Comparison of ENCODE assay signal across 8 cellular contexts in the genomic region with DNA sequence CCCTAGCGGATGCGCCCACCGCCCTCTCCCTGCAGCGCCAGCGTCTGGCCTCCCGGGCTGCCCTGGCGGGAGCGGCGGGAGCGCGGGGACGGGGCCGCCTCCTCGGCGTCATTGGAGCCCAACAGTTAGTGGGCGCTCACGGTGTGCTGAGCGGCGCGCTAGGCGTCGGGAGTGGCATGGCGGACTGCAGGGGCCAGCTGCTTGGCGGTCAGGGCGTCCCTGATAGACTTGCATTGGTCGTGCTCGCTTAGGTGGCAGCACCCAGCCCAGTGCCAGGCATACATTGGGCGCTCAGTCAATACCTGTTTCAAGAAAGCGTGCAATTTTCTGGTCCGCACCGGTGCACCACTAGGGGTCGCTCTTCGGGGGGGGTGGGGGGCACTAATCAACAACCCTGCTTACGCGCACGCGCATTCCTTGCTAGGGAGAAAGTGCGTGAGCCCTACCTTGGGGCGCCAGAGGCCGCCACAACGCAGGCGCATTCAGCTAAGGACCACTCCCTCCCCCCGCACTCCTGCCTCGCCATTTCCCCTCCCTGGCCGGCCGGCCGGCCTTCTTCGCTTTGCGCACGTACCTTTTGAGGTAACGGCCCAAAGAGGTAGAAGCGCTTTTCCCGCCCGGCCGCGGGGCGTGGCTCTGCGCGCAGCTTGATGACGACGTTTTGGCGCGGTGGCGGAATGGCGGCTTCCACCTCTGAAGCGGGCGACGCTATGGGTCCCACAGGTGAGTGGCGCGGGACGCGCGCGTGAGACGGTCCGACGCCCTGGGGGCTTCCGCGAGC. TPM values are rescaled to one million over a fixed set of nuclear protein-coding genes. Genes with fewer than 3 reads are reported as not detected.
DNase-seq lines count a peak whose midpoint lies in the region; ATAC-seq, FAIRE-seq and TF ChIP-seq lines count a peak whose summit lies in the region.

No MANE protein-coding gene starts in this region.

- no peaks in the 10 kb centered on the region for H3K9me3 Mint-ChIP-seq in activated T-helper 2 cell treated with anti-CD3 and anti-CD28 coated beads, Interferon-gamma antibody, Interleukin-2, Interleukin-4, amounts not matched to agents 10 μg/mL and 5 μg/mL and 100 μg/mL, durations not matched to agents 14 hours and 24 hours and 36 hours
- no peaks in the 10 kb centered on the region for H3K9me3 Mint-ChIP-seq in natural killer cell treated with Interleukin-12 subunit alpha and Interleukin-12 subunit beta and Interleukin-15 and Interleukin-18, amount 100 ng/mL, for 72 hours

- H3K4me1 Mint-ChIP-seq in activated T-helper 2 cell treated with anti-CD3 and anti-CD28 coated beads, Interferon-gamma antibody, Interleukin-2, Interleukin-4, amounts not matched to agents 10 μg/mL and 5 μg/mL and 100 μg/mL, durations not matched to agents 14 hours and 24 hours and 36 hours (ENCODE audit: low read depth): peaks cover 21% of the 10 kb centered on the region
- H3K4me1 Mint-ChIP-seq in natural killer cell treated with Interleukin-12 subunit alpha and Interleukin-12 subunit beta and Interleukin-15 and Interleukin-18, amount 100 ng/mL, for 72 hours (ENCODE audit: low read depth in 2 of 2): peaks cover 23 to 33% of the 10 kb centered on the region in 2 donors

- H3K4me3 ChIP-seq in LNCaP clone FGC (ENCODE audit: low read depth, low read length) (peak overlapping the region; percentile 97), fibroblast of pulmonary artery (replicated peaks; ENCODE audit: low read depth, low read length) (peak overlapping the region; percentile 88)

- peak; percentile 38; the same call in 1 of the 2 replicates for TF ChIP-seq POLR2A in H54 (IDR thresholded peaks at IDR 0.05; ENCODE audit: low read depth, low read length)

- FAIRE-seq in H54 (lab: Jason Lieb, UNC): no peak

- peak overlapping the region; percentile 99 for H3K4me3 Mint-ChIP-seq in activated T-helper 2 cell treated with anti-CD3 and anti-CD28 coated beads, Interferon-gamma antibody, Interleukin-2, Interleukin-4, amounts not matched to agents 10 μg/mL and 5 μg/mL and 100 μg/mL, durations not matched to agents 14 hours and 24 hours and 36 hours (ENCODE audit: low read depth)
- H3K4me3 Mint-ChIP-seq in natural killer cell treated with Interleukin-12 subunit alpha and Interleukin-12 subunit beta and Interleukin-15 and Interleukin-18, amount 100 ng/mL, for 72 hours: peak overlapping the region; percentile 99

- intact Hi-C loops in activated T-helper 2 cell treated with anti-CD3 and anti-CD28 coated beads, Interferon-gamma antibody, Interleukin-2, Interleukin-4, amounts not matched to agents 10 μg/mL and 5 μg/mL and 100 μg/mL, durations not matched to agents 14 hours and 24 hours and 36 hours (cut with micrococcal nuclease): loop anchor here (1.0 to 5.0 kb wide), 5 partner anchors 35 to 1310 kb away; partner anchors contain the start of genes CCDC74A, IMP4, MZT2B and SMPD4

- DNase-seq in G401 (ENCODE audit: low spot score) (peak; percentile 97), H54 (ENCODE audit: insufficient read length, low spot score) (peak; percentile 90), LNCaP clone FGC (ENCODE audit: low read depth) (peak; percentile 89), RPMI8226 (peak; percentile 98), fibroblast of pulmonary artery (ENCODE audit: low read depth) (peak; percentile 93)
- DNase-seq in activated T-helper 2 cell treated with anti-CD3 and anti-CD28 coated beads, Interferon-gamma antibody, Interleukin-2, Interleukin-4, amounts not matched to agents 10 μg/mL and 5 μg/mL and 100 μg/mL, durations not matched to agents 14 hours and 24 hours and 36 hours (ENCODE audit: low spot score): peak; percentile 90
- DNase-seq in natural killer cell treated with Interleukin-12 subunit alpha and Interleukin-12 subunit beta and Interleukin-15 and Interleukin-18, amount 100 ng/mL, for 72 hours (ENCODE audit: low spot score): peak; percentile 96
- peak; percentile 94 for DNase-seq in stimulated activated naive CD4-positive, alpha-beta T cell treated with Interleukin-2 at 50 U/mL for 16 hours (lab: John Stamatoyannopoulos, UW)

- peak; percentile 83 to 92 for ATAC-seq in natural killer cell treated with Interleukin-12 subunit alpha and Interleukin-12 subunit beta and Interleukin-15 and Interleukin-18, amount 100 ng/mL, for 72 hours

- peak overlapping the region; percentile 98 for H3K27ac Mint-ChIP-seq in activated T-helper 2 cell treated with anti-CD3 and anti-CD28 coated beads, Interferon-gamma antibody, Interleukin-2, Interleukin-4, amounts not matched to agents 10 μg/mL and 5 μg/mL and 100 μg/mL, durations not matched to agents 14 hours and 24 hours and 36 hours
- H3K27ac Mint-ChIP-seq in natural killer cell treated with Interleukin-12 subunit alpha and Interleukin-12 subunit beta and Interleukin-15 and Interleukin-18, amount 100 ng/mL, for 72 hours: peak overlapping the region; percentile 96 to 98

- H3K27me3 Mint-ChIP-seq in activated T-helper 2 cell treated with anti-CD3 and anti-CD28 coated beads, Interferon-gamma antibody, Interleukin-2, Interleukin-4, amounts not matched to agents 10 μg/mL and 5 μg/mL and 100 μg/mL, durations not matched to agents 14 hours and 24 hours and 36 hours (ENCODE audit: low read depth): no peaks in the 10 kb centered on the region
- no peaks in the 10 kb centered on the region for H3K27me3 Mint-ChIP-seq in natural killer cell treated with Interleukin-12 subunit alpha and Interleukin-12 subunit beta and Interleukin-15 and Interleukin-18, amount 100 ng/mL, for 72 hours

- H3K36me3 Mint-ChIP-seq in activated T-helper 2 cell treated with anti-CD3 and anti-CD28 coated beads, Interferon-gamma antibody, Interleukin-2, Interleukin-4, amounts not matched to agents 10 μg/mL and 5 μg/mL and 100 μg/mL, durations not matched to agents 14 hours and 24 hours and 36 hours (ENCODE audit: low read depth): peaks cover 34% of the 10 kb centered on the region
- no peaks in the 10 kb centered on the region for H3K36me3 Mint-ChIP-seq in natural killer cell treated with Interleukin-12 subunit alpha and Interleukin-12 subunit beta and Interleukin-15 and Interleukin-18, amount 100 ng/mL, for 72 hours

- in situ Hi-C loops in G401 (cut with HindIII; ENCODE audit: low sequenced_read_pairs): no loop called here

- TF ChIP-seq CTCF in LNCaP clone FGC (IDR thresholded peaks at IDR 0.05; ENCODE audit: control insufficient read depth, extremely low read depth, insufficient read depth): peak; percentile 89
- peak; percentile 69 for TF ChIP-seq CTCF in fibroblast of pulmonary artery (IDR thresholded peaks at IDR 0.05; ENCODE audit: low read length, missing control alignments)

RNA-seq across cellular contexts. Expression of gene MZT2A, which starts 0.4 kb away (rescaled TPM):
- total RNA-seq in G401 (2014; rRNA removed; shearing (Covaris generic)): 138 and 230 TPM in 2 replicates
- total RNA-seq in activated T-helper 2 cell treated with anti-CD3 and anti-CD28 coated beads, Interferon-gamma antibody, Interleukin-2, Interleukin-4, amounts not matched to agents 10 μg/mL and 5 μg/mL and 100 μg/mL, durations not matched to agents 14 hours and 24 hours and 36 hours: 124 and 130 TPM in 2 replicates
- total RNA-seq in natural killer cell treated with Interleukin-12 subunit alpha and Interleukin-12 subunit beta and Interleukin-15 and Interleukin-18, amount 100 ng/mL, for 72 hours: 10 to 100 TPM; 60.5 to 96.1 TPM

RNA-seq across cellular contexts. Expression of gene TUBA3D, which starts 16.7 kb away (rescaled TPM):
- total RNA-seq in G401 (2014; rRNA removed; shearing (Covaris generic)): not detected in 2 replicates
- not detected in 2 replicates for total RNA-seq in activated T-helper 2 cell treated with anti-CD3 and anti-CD28 coated beads, Interferon-gamma antibody, Interleukin-2, Interleukin-4, amounts not matched to agents 10 μg/mL and 5 μg/mL and 100 μg/mL, durations not matched to agents 14 hours and 24 hours and 36 hours
- total RNA-seq in natural killer cell treated with Interleukin-12 subunit alpha and Interleukin-12 subunit beta and Interleukin-15 and Interleukin-18, amount 100 ng/mL, for 72 hours: not detected

RNA-seq across cellular contexts. Expression of gene CCDC74A, which starts 35.1 kb away (rescaled TPM):
- total RNA-seq in G401 (2014; rRNA removed; shearing (Covaris generic)): 54.1 and 63.4 TPM in 2 replicates
- 2.8 and 3.3 TPM in 2 replicates for total RNA-seq in activated T-helper 2 cell treated with anti-CD3 and anti-CD28 coated beads, Interferon-gamma antibody, Interleukin-2, Interleukin-4, amounts not matched to agents 10 μg/mL and 5 μg/mL and 100 μg/mL, durations not matched to agents 14 hours and 24 hours and 36 hours
- 1 to 10 TPM; 2.1 to 2.5 TPM for total RNA-seq in natural killer cell treated with Interleukin-12 subunit alpha and Interleukin-12 subunit beta and Interleukin-15 and Interleukin-18, amount 100 ng/mL, for 72 hours

Comparison
In these comparisons a context has a peak if more than half of its experiments do, and no peak if none do; other contexts are left out.
1. Peak in every context shown above with its lines: DNase-seq, ATAC-seq and H3K4me3 ChIP-seq.
2. RNA of gene CCDC74A, which starts 35.1 kb away (total RNA-seq): 54.1 to 63.4 TPM in G401; 2.8 to 3.3 TPM in activated T-helper 2 cell treated with anti-CD3 and anti-CD28 coated beads, Interferon-gamma antibody, Interleukin-2, Interleukin-4, amounts not matched to agents 10 μg/mL and 5 μg/mL and 100 μg/mL, durations not matched to agents 14 hours and 24 hours and 36 hours and 2.1 to 2.5 TPM in natural killer cell treated with Interleukin-12 subunit alpha and Interleukin-12 subunit beta and Interleukin-15 and Interleukin-18, amount 100 ng/mL, for 72 hours; every median in the first group is over 10 times any median in the second.